ENCODE assay signal across 27 cellular contexts in genomic region chr14:50551877-50552276, GRCh38.
"Had no signal": no experiment of that assay in that cellular context is flagged by ENCODE, and none has a peak within 500 bp of the region (broad histone marks: within the 10 kb centered on the region; RNA-seq: fewer than 3 reads in every experiment).

No MANE protein-coding gene starts in this region.

- H3K4me3 ChIP-seq: left lung, lower lobe of right lung, pancreas, prostate gland, skin epidermis, stomach, testis, tibial artery, upper lobe of right lung had no signal

- DNase-seq: left colon; left lung; lower lobe of right lung; mammary epithelial cell; mesenchymal stem cell; naive thymus-derived CD8-positive, alpha-beta T cell; nucleus accumbens; pancreas; posterior cingulate gyrus; retina; right cardiac atrium; stimulated activated CD4-positive, alpha-beta T cell treated with anti-CD3 and anti-CD28 coated beads, Interleukin-12 subunit alpha, Interleukin-12 subunit beta, amount 100 ng/mL, for 4 hours; stimulated activated CD4-positive, alpha-beta T cell treated with anti-CD3 and anti-CD28 coated beads, Interleukin-15, amount 100 ng/mL, for 24 hours; stimulated activated CD4-positive, alpha-beta T cell treated with anti-CD3 and anti-CD28 coated beads, Interleukin-2, amount 100 ng/mL, for 24 hours; stimulated activated CD4-positive, alpha-beta T cell treated with anti-CD3 and anti-CD28 coated beads, Interleukin-4, amount 100 ng/mL, for 1 hour; stimulated activated naive B cell treated with anti-CD40 and anti-IgM and Interleukin-4, amounts not matched to agents 10 μg/mL and 1 μg/mL and 100 μg/mL, for 72 hours; stimulated activated naive CD8-positive, alpha-beta T cell treated with anti-CD3 and anti-CD28 coated beads, Interleukin-15, Interleukin-2, amounts not matched to agents 100 U/mL and 50 U/mL, for 24 hours; stomach; testis; tibial artery; trophoblast cell; upper lobe of right lung had no signal

- FAIRE-seq: keratinocyte, pancreas, urothelium cell line had no signal

- H3K9me3 ChIP-seq: left lung, lower lobe of right lung, pancreas, prostate gland, stomach, testis, tibial artery, upper lobe of right lung had no signal

- H3K4me1 ChIP-seq: left lung, lower lobe of right lung, pancreas, prostate gland, stomach, testis, tibial artery, upper lobe of right lung had no signal

- H3K36me3 ChIP-seq: left lung, lower lobe of right lung, pancreas, prostate gland, stomach, tibial artery, upper lobe of right lung had no signal

- H3K27me3 ChIP-seq: left lung, pancreas, stomach, testis, tibial artery, upper lobe of right lung had no signal

- ATAC-seq: left colon; left lung; lower lobe of right lung; naive thymus-derived CD8-positive, alpha-beta T cell; pancreas; right cardiac atrium; sciatic nerve; stimulated activated naive B cell treated with anti-CD40 and anti-IgM and Interleukin-4, amounts not matched to agents 10 μg/mL and 1 μg/mL and 100 μg/mL, for 72 hours; stimulated activated naive CD8-positive, alpha-beta T cell treated with anti-CD3 and anti-CD28 coated beads, Interleukin-15, Interleukin-2, amounts not matched to agents 100 U/mL and 50 U/mL, for 24 hours; upper lobe of right lung had no signal

- H3K27ac ChIP-seq: left lung, lower lobe of right lung, pancreas, prostate gland, skin epidermis, stomach, testis, tibial artery, upper lobe of right lung had no signal
